In the genomic region with DNA sequence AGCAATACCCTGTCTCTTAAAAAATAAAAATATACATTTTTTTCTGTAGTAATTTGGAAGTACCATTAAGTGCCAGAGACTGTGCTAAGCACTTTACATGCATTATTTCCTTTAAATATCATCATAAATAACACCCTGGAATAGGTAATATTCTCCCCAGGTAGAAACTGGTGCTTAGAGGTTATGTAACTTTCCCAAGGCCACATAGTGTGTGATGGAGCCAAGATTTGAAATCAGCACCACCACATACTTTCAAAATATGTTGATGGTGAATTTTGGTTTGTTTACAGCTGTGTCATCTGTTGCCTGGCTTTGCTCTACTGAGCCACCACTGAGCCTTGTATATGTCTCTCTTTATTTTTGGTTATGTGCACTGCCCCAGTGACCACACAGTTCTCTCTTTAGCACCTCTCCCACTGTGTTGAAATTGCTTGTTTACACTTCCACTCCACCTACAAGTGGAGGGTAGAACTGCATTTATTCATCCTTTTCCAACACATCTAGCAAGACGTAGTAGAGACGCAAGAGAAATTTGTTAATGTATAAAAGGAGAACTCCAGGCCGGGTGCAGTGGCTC, we compare ENCODE assay signal across 1 cellular context.
TF ChIP-seq lines count a peak whose summit lies in the region.

No MANE protein-coding gene starts in this region.

TF ChIP-seq in HepG2, 621 proteins besides CTCF, POLR2A, EP300 and RAD21:
- TF ChIP-seq ZNF7 (CRISPR knock-in tag; IDR thresholded peaks at IDR 0.05) (peak; percentile 79), ZNF451 (CRISPR knock-in tag; IDR thresholded peaks at IDR 0.05) (no peak), TCF12 (IDR thresholded peaks at IDR 0.05) (no peak), TCF12 (CRISPR knock-in tag; IDR thresholded peaks at IDR 0.05) (no peak), AHR (CRISPR knock-in tag; IDR thresholded peaks at IDR 0.05) (no peak), TBX3 (IDR thresholded peaks at IDR 0.05; ENCODE audit: borderline replicate concordance) (0 out of 2 replicates have a peak, but pooled peaks have one; percentile 24), RFX5 (IDR thresholded peaks at IDR 0.05; ENCODE audit: low read depth, low read length) (peak; percentile 80), SAP130 (CRISPR knock-in tag; IDR thresholded peaks at IDR 0.05; ENCODE audit: low read depth) (no peak), ZNF569 (CRISPR knock-in tag; IDR thresholded peaks at IDR 0.05; ENCODE audit: borderline replicate concordance) (no peak), REPIN1 (CRISPR knock-in tag; IDR thresholded peaks at IDR 0.05; ENCODE audit: borderline replicate concordance, low read depth) (0 out of 2 replicates have a peak, but pooled peaks have one; percentile 36), AGO1 (IDR thresholded peaks at IDR 0.05; ENCODE audit: low read depth, low read length, poor library complexity, severe bottlenecking) (no peak), CEBPB (IDR thresholded peaks at IDR 0.05; ENCODE audit: borderline replicate concordance, low read depth, low read length) (peak; percentile 13; the same call in 1 of the 2 replicates), ZNF543 (CRISPR knock-in tag; IDR thresholded peaks at IDR 0.05) (no peak), ZC3H4 (CRISPR knock-in tag; IDR thresholded peaks at IDR 0.05; ENCODE audit: borderline replicate concordance) (no peak), PRPF4 (IDR thresholded peaks at IDR 0.05; ENCODE audit: low read depth, low read length, poor library complexity, severe bottlenecking) (no peak), LCORL (IDR thresholded peaks at IDR 0.05) (no peak), LCORL (CRISPR knock-in tag; IDR thresholded peaks at IDR 0.05) (no peak), PHF21A (CRISPR knock-in tag; IDR thresholded peaks at IDR 0.05) (0 out of 2 replicates have a peak, but pooled peaks have one; percentile 28), FOXA1 (IDR thresholded peaks at IDR 0.05) (no peak), FOXA1 (CRISPR knock-in tag; IDR thresholded peaks at IDR 0.05) (peak; percentile 85), ZNF773 (CRISPR knock-in tag; IDR thresholded peaks at IDR 0.05; ENCODE audit: borderline replicate concordance) (no peak), FOXA3 (CRISPR knock-in tag; IDR thresholded peaks at IDR 0.05) (peak; percentile 83), ZNF563 (CRISPR knock-in tag; IDR thresholded peaks at IDR 0.05) (no peak), IKZF4 (CRISPR knock-in tag; IDR thresholded peaks at IDR 0.05; ENCODE audit: borderline replicate concordance, low read depth, not compliant biosample characterization) (no peak), ZNF556 (CRISPR knock-in tag; IDR thresholded peaks at IDR 0.05; ENCODE audit: borderline replicate concordance) (no peak), ARID2 (CRISPR knock-in tag; IDR thresholded peaks at IDR 0.05; ENCODE audit: borderline replicate concordance) (0 out of 2 replicates have a peak, but pooled peaks have one; percentile 53), CEBPG (CRISPR knock-in tag; IDR thresholded peaks at IDR 0.05) (peak; percentile 45; the same call in 1 of the 2 replicates), CCDC6 (CRISPR knock-in tag; IDR thresholded peaks at IDR 0.05) (no peak), ZNF317 (CRISPR knock-in tag; IDR thresholded peaks at IDR 0.05) (0 out of 2 replicates have a peak, but pooled peaks have one; percentile 17), TRIM24 (CRISPR knock-in tag; IDR thresholded peaks at IDR 0.05) (no peak), FOXK1 (CRISPR knock-in tag; IDR thresholded peaks at IDR 0.05; ENCODE audit: borderline replicate concordance, low read depth) (peak; percentile 26; the same call in 1 of the 2 replicates), RBAK (CRISPR knock-in tag; IDR thresholded peaks at IDR 0.05) (no peak), PLRG1 (conservative IDR thresholded peaks at IDR 0.05) (no peak)
- TF ChIP-seq, protein P1, sequence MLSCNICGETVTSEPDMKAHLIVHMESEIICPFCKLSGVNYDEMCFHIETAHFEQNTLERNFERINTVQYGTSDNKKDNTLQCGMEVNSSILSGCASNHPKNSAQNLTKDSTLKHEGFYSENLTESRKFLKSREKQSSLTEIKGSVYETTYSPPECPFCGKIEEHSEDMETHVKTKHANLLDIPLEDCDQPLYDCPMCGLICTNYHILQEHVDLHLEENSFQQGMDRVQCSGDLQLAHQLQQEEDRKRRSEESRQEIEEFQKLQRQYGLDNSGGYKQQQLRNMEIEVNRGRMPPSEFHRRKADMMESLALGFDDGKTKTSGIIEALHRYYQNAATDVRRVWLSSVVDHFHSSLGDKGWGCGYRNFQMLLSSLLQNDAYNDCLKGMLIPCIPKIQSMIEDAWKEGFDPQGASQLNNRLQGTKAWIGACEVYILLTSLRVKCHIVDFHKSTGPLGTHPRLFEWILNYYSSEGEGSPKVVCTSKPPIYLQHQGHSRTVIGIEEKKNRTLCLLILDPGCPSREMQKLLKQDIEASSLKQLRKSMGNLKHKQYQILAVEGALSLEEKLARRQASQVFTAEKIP (CRISPR knock-in tag; IDR thresholded peaks at IDR 0.05; ENCODE audit: borderline replicate concordance) = no peak
- TF ChIP-seq, protein P2, sequence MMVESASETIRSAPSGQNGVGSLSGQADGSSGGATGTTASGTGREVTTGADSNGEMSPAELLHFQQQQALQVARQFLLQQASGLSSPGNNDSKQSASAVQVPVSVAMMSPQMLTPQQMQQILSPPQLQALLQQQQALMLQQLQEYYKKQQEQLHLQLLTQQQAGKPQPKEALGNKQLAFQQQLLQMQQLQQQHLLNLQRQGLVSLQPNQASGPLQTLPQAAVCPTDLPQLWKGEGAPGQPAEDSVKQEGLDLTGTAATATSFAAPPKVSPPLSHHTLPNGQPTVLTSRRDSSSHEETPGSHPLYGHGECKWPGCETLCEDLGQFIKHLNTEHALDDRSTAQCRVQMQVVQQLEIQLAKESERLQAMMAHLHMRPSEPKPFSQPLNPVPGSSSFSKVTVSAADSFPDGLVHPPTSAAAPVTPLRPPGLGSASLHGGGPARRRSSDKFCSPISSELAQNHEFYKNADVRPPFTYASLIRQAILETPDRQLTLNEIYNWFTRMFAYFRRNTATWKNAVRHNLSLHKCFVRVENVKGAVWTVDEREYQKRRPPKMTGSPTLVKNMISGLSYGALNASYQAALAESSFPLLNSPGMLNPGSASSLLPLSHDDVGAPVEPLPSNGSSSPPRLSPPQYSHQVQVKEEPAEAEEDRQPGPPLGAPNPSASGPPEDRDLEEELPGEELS (CRISPR knock-in tag; IDR thresholded peaks at IDR 0.05) = 0 out of 2 replicates have a peak, but pooled peaks have one; percentile 11
- TF ChIP-seq, protein P3, sequence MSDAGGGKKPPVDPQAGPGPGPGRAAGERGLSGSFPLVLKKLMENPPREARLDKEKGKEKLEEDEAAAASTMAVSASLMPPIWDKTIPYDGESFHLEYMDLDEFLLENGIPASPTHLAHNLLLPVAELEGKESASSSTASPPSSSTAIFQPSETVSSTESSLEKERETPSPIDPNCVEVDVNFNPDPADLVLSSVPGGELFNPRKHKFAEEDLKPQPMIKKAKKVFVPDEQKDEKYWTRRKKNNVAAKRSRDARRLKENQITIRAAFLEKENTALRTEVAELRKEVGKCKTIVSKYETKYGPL (CRISPR knock-in tag; IDR thresholded peaks at IDR 0.05) = peak; percentile 73; the same call in 1 of the 2 replicates
